In the genomic region with DNA sequence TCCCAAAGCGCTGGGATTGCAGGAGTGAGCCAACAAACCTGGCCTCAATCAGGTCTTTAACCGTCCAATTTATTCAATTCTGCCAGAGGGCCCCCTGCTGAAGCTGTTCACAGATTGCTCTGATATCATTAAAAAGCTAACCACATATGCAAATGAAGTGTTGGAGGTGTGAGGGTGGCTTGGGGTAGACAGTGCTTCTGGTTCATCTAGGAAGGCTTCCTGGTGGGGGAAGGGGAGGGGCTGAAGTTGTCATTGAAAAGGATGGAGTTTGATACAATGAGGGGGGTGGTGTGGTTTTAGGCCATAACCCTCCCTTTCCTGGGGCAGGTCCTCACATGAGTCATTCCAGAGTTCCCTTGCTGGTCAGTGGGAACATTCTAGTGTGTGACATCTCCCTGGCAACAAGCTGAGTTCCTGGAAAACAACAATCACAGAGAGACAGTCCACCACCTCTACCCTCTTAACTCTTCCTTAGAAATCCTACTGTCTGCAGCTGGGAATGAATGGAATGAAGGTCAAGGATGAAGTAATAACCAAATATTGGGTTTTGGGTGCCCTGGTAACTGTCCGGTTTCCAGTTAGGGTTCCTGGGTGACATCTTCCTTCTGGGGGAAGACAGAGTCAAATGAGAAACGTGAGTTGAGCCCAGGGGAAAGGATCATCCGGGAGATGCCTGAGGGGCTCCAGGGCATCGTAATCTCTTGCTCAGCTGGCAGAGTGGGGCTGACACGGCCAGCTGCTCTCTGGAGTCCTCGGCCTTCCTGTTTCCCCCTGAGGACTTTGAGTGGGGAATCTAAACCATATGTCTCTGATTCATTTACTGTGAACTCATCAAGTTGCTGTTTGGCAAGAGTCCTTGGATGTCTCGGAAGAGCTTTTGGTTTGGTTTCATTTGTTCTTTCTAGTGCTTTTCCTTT, we compare ENCODE assay signal across 9 cellular contexts. TPM values are rescaled to one million over a fixed set of nuclear protein-coding genes. Genes with fewer than 3 reads are reported as not detected.
DNase-seq lines count a peak whose midpoint lies in the region; TF ChIP-seq lines count a peak whose summit lies in the region.
"Had no signal": no experiment of that assay in that cellular context is flagged by ENCODE, and none has a peak within 500 bp of the region (broad histone marks: within the 10 kb centered on the region; RNA-seq: fewer than 3 reads in every experiment).

No MANE protein-coding gene starts in this region.

- H3K4me1 ChIP-seq in tibial nerve: peaks cover 0 to 41% (median 9%) of the 10 kb centered on the region in 4 donors

- no peaks in the 10 kb centered on the region for H3K9me3 ChIP-seq in tibial nerve

- no peaks in the 10 kb centered on the region for H3K36me3 ChIP-seq in tibial nerve

- 40 to 48% methylated on average over 9 of the region's 9 CpGs for WGBS in tibial nerve, 2 donors

- TF ChIP-seq CTCF in tibial nerve (IDR thresholded peaks at IDR 0.05): no peak

- peak in 1 of 2 donors; percentile 56 for TF ChIP-seq EP300 in tibial nerve (IDR thresholded peaks at IDR 0.05)

- no peaks in the 10 kb centered on the region for H3K27me3 ChIP-seq in tibial nerve

- peak overlapping the region in 2 of 4 donors; percentile 2 to 17 for H3K4me3 ChIP-seq in tibial nerve

- peak; percentile 30 for DNase-seq in NCI-H748 (lab: John Stamatoyannopoulos, UW; ENCODE audit: unreplicated experiment)
- DNase-seq in NCI-H748 treated with DMSO at 0.1 percent for 48 hours (lab: John Stamatoyannopoulos, UW): no peak
- DNase-seq in NCI-H446 treated with DMSO at 0.1 percent for 48 hours (lab: John Stamatoyannopoulos, UW): peak; percentile 47
- DNase-seq in medulla oblongata (ENCODE audit: extremely low spot score): peak; percentile 32
- peak in 1 of 2 donors; percentile 65 for DNase-seq in tibial nerve (ENCODE audit: low spot score in 2 of 2)
- no peak for DNase-seq in NOMO-1 (lab: John Stamatoyannopoulos, UW; ENCODE audit: unreplicated experiment in 2 of 2)
- DNase-seq in stimulated activated CD8-positive, alpha-beta memory T cell treated with anti-CD3 and anti-CD28 coated beads, Interleukin-4, amount 100 ng/mL, for 48 hours: no peak

- peak overlapping the region; percentile 48 for H3K27ac ChIP-seq in cingulate gyrus (ENCODE audit: low read depth, low read length)
- H3K27ac ChIP-seq in tibial nerve: peak overlapping the region; percentile 27 to 85 (median 52)
- H3K27ac ChIP-seq: C4-2B had no signal

- no peak for TF ChIP-seq POLR2A in tibial nerve (IDR thresholded peaks at IDR 0.05)

RNA-seq across cellular contexts. Expression of a gene that starts 32.2 kb away (rescaled TPM):
- total RNA-seq in tibial nerve: 1 to 10 TPM; 2.2 to 9.0 (median 3.4) TPM

RNA-seq across cellular contexts. Expression of a gene that starts 58.9 kb away (rescaled TPM):
- 10 to 100 TPM; 12.3 to 19.2 (median 13.7) TPM for total RNA-seq in tibial nerve

Comparison
In these comparisons a context has a peak if more than half of its experiments do, and no peak if none do; other contexts are left out.
1. DNase-seq: peak in NCI-H748 (single experiment), NCI-H446 treated with DMSO at 0.1 percent for 48 hours (single experiment) and medulla oblongata (single experiment); none in NCI-H748 treated with DMSO at 0.1 percent for 48 hours (single experiment), NOMO-1 (0 of 2) and stimulated activated CD8-positive, alpha-beta memory T cell treated with anti-CD3 and anti-CD28 coated beads, Interleukin-4, amount 100 ng/mL, for 48 hours (single experiment).